ENCODE assay signal across 11 cellular contexts in genomic region chr15:51155016-51155580, GRCh38.
"Had no signal": no experiment of that assay in that cellular context is flagged by ENCODE, and none has a peak within 500 bp of the region (broad histone marks: within the 10 kb centered on the region; RNA-seq: fewer than 3 reads in every experiment).

No MANE protein-coding gene starts in this region.

- ATAC-seq: lower lobe of right lung, right lobe of liver had no signal

- H3K4me1 Mint-ChIP-seq: activated naive CD4-positive, alpha-beta T cell treated with anti-CD3 and anti-CD28 coated beads, Interleukin-2, amount 50 U/mL, for 24 hours had no signal

- DNase-seq: activated gamma-delta T cell treated with Interleukin-2 at 50 U/mL for 16 hours; activated T-cell treated with anti-CD3 and anti-CD28 coated beads, Interleukin-2, amount 50 U/mL, for 1 hour; cortex of kidney; lower lobe of right lung; nucleus accumbens; right lobe of liver; stimulated activated CD4-positive, alpha-beta T cell treated with anti-CD3 and anti-CD28 coated beads, Interleukin-4, amount 100 ng/mL, for 1 hour; stimulated activated naive CD4-positive, alpha-beta T cell; T-helper 9 cell; thyroid gland had no signal

- H3K4me3 Mint-ChIP-seq: activated naive CD4-positive, alpha-beta T cell treated with anti-CD3 and anti-CD28 coated beads, Interleukin-2, amount 50 U/mL, for 24 hours had no signal

- H3K9me3 Mint-ChIP-seq: activated naive CD4-positive, alpha-beta T cell treated with anti-CD3 and anti-CD28 coated beads, Interleukin-2, amount 50 U/mL, for 24 hours had no signal

- H3K27ac Mint-ChIP-seq: activated naive CD4-positive, alpha-beta T cell treated with anti-CD3 and anti-CD28 coated beads, Interleukin-2, amount 50 U/mL, for 24 hours had no signal

- H3K36me3 Mint-ChIP-seq: activated naive CD4-positive, alpha-beta T cell treated with anti-CD3 and anti-CD28 coated beads, Interleukin-2, amount 50 U/mL, for 24 hours had no signal
